ENCODE assay signal across 36 cellular contexts in genomic region chr2:3868426-3868825, GRCh38.
"Had no signal": no experiment of that assay in that cellular context is flagged by ENCODE, and none has a peak within 500 bp of the region (broad histone marks: within the 10 kb centered on the region; RNA-seq: fewer than 3 reads in every experiment).

No MANE protein-coding gene starts in this region.

- H3K4me1 Mint-ChIP-seq: activated B cell treated with CpG ODN at 0.5 μM for 24 hours; activated CD4-positive, alpha-beta memory T cell treated with anti-CD3 and anti-CD28 coated beads, Interleukin-2, amount 10 ng/mL, durations not matched to agents 7 days and 5 days; activated CD8-positive, alpha-beta memory T cell treated with anti-CD3 and anti-CD28 coated beads, Interleukin-2, amount 10 ng/mL, durations not matched to agents 7 days and 5 days; activated naive CD4-positive, alpha-beta T cell treated with anti-CD3 and anti-CD28 coated beads, Interleukin-2, amount 10 ng/mL, durations not matched to agents 7 days and 5 days; activated naive CD8-positive, alpha-beta T cell treated with anti-CD3 and anti-CD28 coated beads, Interleukin-2, amount 50 U/mL, for 24 hours had no signal

- H3K36me3 Mint-ChIP-seq: activated CD8-positive, alpha-beta memory T cell treated with anti-CD3 and anti-CD28 coated beads, Interleukin-2, amount 10 ng/mL, durations not matched to agents 7 days and 5 days; activated naive CD4-positive, alpha-beta T cell treated with anti-CD3 and anti-CD28 coated beads, Interleukin-2, amount 10 ng/mL, durations not matched to agents 7 days and 5 days; activated naive CD8-positive, alpha-beta T cell; brain had no signal

- H3K27me3 ChIP-seq: MG63 had no signal

- H3K36me3 ChIP-seq: MG63 had no signal

- H3K27ac ChIP-seq: VCaP had no signal

- H3K4me3 ChIP-seq: MG63 had no signal

- H3K27ac Mint-ChIP-seq: activated B cell treated with CpG ODN at 0.5 μM for 24 hours; activated CD4-positive, alpha-beta memory T cell treated with anti-CD3 and anti-CD28 coated beads, Interleukin-2, amount 10 ng/mL, durations not matched to agents 7 days and 5 days; activated CD8-positive, alpha-beta memory T cell treated with anti-CD3 and anti-CD28 coated beads, Interleukin-2, amount 10 ng/mL, durations not matched to agents 7 days and 5 days; activated naive CD4-positive, alpha-beta T cell treated with anti-CD3 and anti-CD28 coated beads, Interleukin-2, amount 10 ng/mL, durations not matched to agents 7 days and 5 days; activated naive CD8-positive, alpha-beta T cell; activated naive CD8-positive, alpha-beta T cell treated with anti-CD3 and anti-CD28 coated beads, Interleukin-2, amount 50 U/mL, for 24 hours had no signal

- H3K9me3 ChIP-seq: MG63 had no signal

- H3K4me3 Mint-ChIP-seq: activated B cell treated with CpG ODN at 0.5 μM for 24 hours; activated CD4-positive, alpha-beta memory T cell treated with anti-CD3 and anti-CD28 coated beads, Interleukin-2, amount 10 ng/mL, durations not matched to agents 7 days and 5 days; activated CD8-positive, alpha-beta memory T cell treated with anti-CD3 and anti-CD28 coated beads, Interleukin-2, amount 10 ng/mL, durations not matched to agents 7 days and 5 days; activated naive CD4-positive, alpha-beta T cell treated with anti-CD3 and anti-CD28 coated beads, Interleukin-2, amount 10 ng/mL, durations not matched to agents 7 days and 5 days; activated naive CD8-positive, alpha-beta T cell; activated naive CD8-positive, alpha-beta T cell treated with anti-CD3 and anti-CD28 coated beads, Interleukin-2, amount 50 U/mL, for 24 hours; brain had no signal

- DNase-seq: activated B cell treated with CpG ODN at 0.5 μM for 24 hours; activated CD4-positive, alpha-beta memory T cell treated with anti-CD3 and anti-CD28 coated beads, Interleukin-2, amount 10 ng/mL, durations not matched to agents 7 days and 5 days; activated CD4-positive, alpha-beta T cell treated with anti-CD3 and anti-CD28 coated beads for 4 hours; activated CD4-positive, alpha-beta T cell treated with anti-CD3 and anti-CD28 coated beads, Interleukin-2, amount 50 U/mL, for 1 hour; activated CD4-positive, CD25-positive, alpha-beta regulatory T cell treated with anti-CD3 and anti-CD28 coated beads, Interleukin-2, amount 50 U/mL, for 72 hours; activated CD8-positive, alpha-beta memory T cell treated with anti-CD3 and anti-CD28 coated beads for 24 hours; activated CD8-positive, alpha-beta memory T cell treated with anti-CD3 and anti-CD28 coated beads, Interleukin-2, amount 10 ng/mL, durations not matched to agents 7 days and 5 days; activated CD8-positive, alpha-beta memory T cell treated with anti-CD3 and anti-CD28 coated beads, Interleukin-2, amount 50 U/mL, for 48 hours; activated effector memory CD4-positive, alpha-beta T cell treated with Interleukin-2 at 50 U/mL for 16 hours; activated naive CD4-positive, alpha-beta T cell treated with anti-CD3 and anti-CD28 coated beads, Interleukin-2, amount 10 ng/mL, durations not matched to agents 7 days and 5 days; activated naive CD8-positive, alpha-beta T cell treated with anti-CD3 and anti-CD28 coated beads, Interleukin-2, amount 50 U/mL, for 24 hours; activated T-cell treated with anti-CD3 and anti-CD28 coated beads, Interleukin-2, amount 50 U/mL, for 48 hours; anterior cingulate cortex; Karpas-422; KBM-7; MG63; NCI-H1048; NCI-H1105 treated with DMSO at 0.1 percent for 48 hours; NCI-H1436; NCI-H1694; NCI-H1930; NCI-H2081 treated with DMSO at 0.1 percent for 48 hours; NCI-H226; NCI-H446 treated with DMSO at 0.1 percent for 48 hours; NCI-H69; NCI-H82; SIG-M5; SW 1271; T-helper 1 cell; T-helper 2 cell; T-helper 9 cell had no signal

- H3K9me3 Mint-ChIP-seq: activated B cell treated with CpG ODN at 0.5 μM for 24 hours; activated CD4-positive, alpha-beta memory T cell treated with anti-CD3 and anti-CD28 coated beads, Interleukin-2, amount 10 ng/mL, durations not matched to agents 7 days and 5 days; activated naive CD4-positive, alpha-beta T cell treated with anti-CD3 and anti-CD28 coated beads, Interleukin-2, amount 10 ng/mL, durations not matched to agents 7 days and 5 days; activated naive CD8-positive, alpha-beta T cell treated with anti-CD3 and anti-CD28 coated beads, Interleukin-2, amount 50 U/mL, for 24 hours had no signal

- H3K27me3 Mint-ChIP-seq: activated B cell treated with CpG ODN at 0.5 μM for 24 hours; activated CD4-positive, alpha-beta memory T cell treated with anti-CD3 and anti-CD28 coated beads, Interleukin-2, amount 10 ng/mL, durations not matched to agents 7 days and 5 days; activated CD8-positive, alpha-beta memory T cell treated with anti-CD3 and anti-CD28 coated beads, Interleukin-2, amount 10 ng/mL, durations not matched to agents 7 days and 5 days; activated naive CD4-positive, alpha-beta T cell treated with anti-CD3 and anti-CD28 coated beads, Interleukin-2, amount 10 ng/mL, durations not matched to agents 7 days and 5 days had no signal

- ATAC-seq: activated CD8-positive, alpha-beta memory T cell treated with anti-CD3 and anti-CD28 coated beads, Interleukin-2, amount 10 ng/mL, durations not matched to agents 7 days and 5 days; activated naive CD8-positive, alpha-beta T cell treated with anti-CD3 and anti-CD28 coated beads, Interleukin-2, amount 50 U/mL, for 24 hours; Panc1; SK-N-SH treated with all-trans-retinoic acid at 6 μM for 48 hours had no signal
